Comparison of ENCODE assay signal across 8 cellular contexts in genomic region chr3:152193673-152194267, GRCh38.
DNase-seq lines count a peak whose midpoint lies in the region; ATAC-seq and TF ChIP-seq lines count a peak whose summit lies in the region.

No MANE protein-coding gene starts in this region.

- TF ChIP-seq POLR2A in stomach (IDR thresholded peaks at IDR 0.05): no peak

- H3K36me3 ChIP-seq in BLaER1 (no peaks in the 10 kb centered on the region), stomach (no peaks in the 10 kb centered on the region)

- no peaks in the 10 kb centered on the region for H3K9me3 Mint-ChIP-seq in activated naive CD4-positive, alpha-beta T cell treated with anti-CD3 and anti-CD28 coated beads, Interleukin-2, amount 50 U/mL, for 24 hours

- H3K4me1 ChIP-seq in BLaER1 (no peaks in the 10 kb centered on the region), stomach (peaks cover 11 to 57% (median 35%) of the 10 kb centered on the region in 4 donors)

- TF ChIP-seq CTCF in stomach (IDR thresholded peaks at IDR 0.05): no peak

- H3K27ac ChIP-seq in BLaER1 (no peak overlapping the region), stomach (peak overlapping the region in 4 of 5 donors; percentile 13 to 76 (median 52))

- H3K4me2 ChIP-seq in BLaER1: peak overlapping the region; percentile 49

- no peak overlapping the region for H3K9ac ChIP-seq in BLaER1

- no peak for DNase-seq in stomach
- no peak for DNase-seq in NCI-H2029 treated with DMSO at 0.1 percent for 48 hours (lab: John Stamatoyannopoulos, UW)
- DNase-seq in SHP77 (lab: John Stamatoyannopoulos, UW): no peak
- DNase-seq in NCI-H774 (lab: John Stamatoyannopoulos, UW): no peak

- 67 to 80% (median 72%) methylated on average over 16 of the region's 16 CpGs for WGBS in stomach, 5 donors

- no peak overlapping the region for H3K4me3 ChIP-seq in BLaER1
- H3K4me3 ChIP-seq in stomach: peak overlapping the region in 2 of 4 donors; percentile 10 to 12

- peaks cover 87% of the 10 kb centered on the region for H3K4me1 Mint-ChIP-seq in activated naive CD4-positive, alpha-beta T cell treated with anti-CD3 and anti-CD28 coated beads, Interleukin-2, amount 50 U/mL, for 24 hours

- ATAC-seq in GM19397 (IDR thresholded peaks at IDR 0.05; ENCODE audit: unreplicated experiment): peak; percentile 55
- peak; percentile 34 for ATAC-seq in HG03439 (IDR thresholded peaks at IDR 0.05; ENCODE audit: unreplicated experiment)

- no peaks in the 10 kb centered on the region for H3K36me3 Mint-ChIP-seq in activated naive CD4-positive, alpha-beta T cell treated with anti-CD3 and anti-CD28 coated beads, Interleukin-2, amount 50 U/mL, for 24 hours

- no peaks in the 10 kb centered on the region for H3K27me3 Mint-ChIP-seq in activated naive CD4-positive, alpha-beta T cell treated with anti-CD3 and anti-CD28 coated beads, Interleukin-2, amount 50 U/mL, for 24 hours

- H3K27ac Mint-ChIP-seq in activated naive CD4-positive, alpha-beta T cell treated with anti-CD3 and anti-CD28 coated beads, Interleukin-2, amount 50 U/mL, for 24 hours: peak overlapping the region; percentile 95

- no peak for TF ChIP-seq EP300 in stomach (IDR thresholded peaks at IDR 0.05)

- intact Hi-C loops in stomach (cut with DNase I; ENCODE audit: low total_unique reads): no loop called here

- no peaks in the 10 kb centered on the region for H3K9me3 ChIP-seq in BLaER1
- no peaks in the 10 kb centered on the region for H3K9me3 ChIP-seq in stomach

- peak overlapping the region; percentile 85 for H3K4me3 Mint-ChIP-seq in activated naive CD4-positive, alpha-beta T cell treated with anti-CD3 and anti-CD28 coated beads, Interleukin-2, amount 50 U/mL, for 24 hours

- H3K27me3 ChIP-seq in BLaER1: peaks cover 19% of the 10 kb centered on the region
- no peaks in the 10 kb centered on the region for H3K27me3 ChIP-seq in stomach

- H4K20me1 ChIP-seq in BLaER1: no peaks in the 10 kb centered on the region
